ENCODE assay signal across 10 cellular contexts in the genomic region with DNA sequence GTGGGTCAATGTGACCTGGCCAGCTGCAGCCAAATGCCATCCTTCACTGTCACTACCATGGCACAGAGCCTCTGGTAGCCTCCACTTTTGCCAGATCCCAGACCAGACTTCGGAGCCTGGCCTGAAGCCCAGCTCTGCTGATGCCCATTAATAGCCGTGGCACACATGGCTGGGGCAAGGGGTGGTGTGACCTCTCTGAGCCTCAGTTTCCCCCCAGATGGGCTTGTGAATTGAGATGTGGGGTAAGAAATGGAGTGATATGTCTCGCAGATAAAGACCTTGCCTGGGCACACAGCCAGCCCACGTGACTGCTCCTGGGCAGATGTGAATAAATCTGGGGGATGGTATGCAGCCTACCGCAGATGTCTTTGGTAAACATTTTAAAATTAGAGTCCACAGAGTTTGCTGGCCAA. TPM values are rescaled to one million over a fixed set of nuclear protein-coding genes. Genes with fewer than 3 reads are reported as not detected.
DNase-seq lines count a peak whose midpoint lies in the region; ATAC-seq and TF ChIP-seq lines count a peak whose summit lies in the region.
"Had no signal": no experiment of that assay in that cellular context is flagged by ENCODE, and none has a peak within 500 bp of the region (broad histone marks: within the 10 kb centered on the region; RNA-seq: fewer than 3 reads in every experiment).

No MANE protein-coding gene starts in this region.

- no peaks in the 10 kb centered on the region for H3K36me3 ChIP-seq in neural progenitor cell

- H3K4me3 ChIP-seq in neural progenitor cell: no peak overlapping the region

- no peak overlapping the region for H2AFZ ChIP-seq in neural progenitor cell (replicated peaks)

- DNase-seq in AG09319 (ENCODE audit: extremely low read depth, low read depth) (peak; percentile 39), COLO668 (lab: John Stamatoyannopoulos, UW; ENCODE audit: unreplicated experiment) (peak; percentile 42), iris pigment epithelial cell (ENCODE audit: low read depth) (peak; percentile 62), neural progenitor cell (ENCODE audit: low spot score) (no peak)
- no peak for DNase-seq in stimulated activated CD4-positive, alpha-beta T cell treated with anti-CD3 and anti-CD28 coated beads, Interleukin-4, amount 100 ng/mL, for 24 hours
- DNase-seq: endodermal cell had no signal

- H3K27ac ChIP-seq in neural progenitor cell: no peak overlapping the region

- ATAC-seq in SK-N-SH treated with all-trans-retinoic acid at 6 μM for 48 hours (peak; percentile 80), GM21576 (IDR thresholded peaks at IDR 0.05; ENCODE audit: unreplicated experiment) (no peak), GM18870 (IDR thresholded peaks at IDR 0.05; ENCODE audit: unreplicated experiment) (no peak)
- ATAC-seq: sciatic nerve had no signal

- H3K9me3 Mint-ChIP-seq in neural progenitor cell: no peaks in the 10 kb centered on the region
- H3K9me3 Mint-ChIP-seq: endodermal cell had no signal

- no peaks in the 10 kb centered on the region for H3K4me1 ChIP-seq in neural progenitor cell

- H3K9me3 ChIP-seq in neural progenitor cell (ENCODE audit: low read depth): no peaks in the 10 kb centered on the region

- H3K9ac ChIP-seq in neural progenitor cell: no peak overlapping the region

- no peaks in the 10 kb centered on the region for H4K20me1 ChIP-seq in neural progenitor cell (ENCODE audit: low read depth)

- peaks cover 5% of the 10 kb centered on the region for H3K27me3 Mint-ChIP-seq in neural progenitor cell (ENCODE audit: insufficient read depth, low read depth)

- no peak overlapping the region for H3K27ac Mint-ChIP-seq in neural progenitor cell
- H3K27ac Mint-ChIP-seq: endodermal cell had no signal

- H3K79me2 ChIP-seq in neural progenitor cell (ENCODE audit: low read depth): no peaks in the 10 kb centered on the region

- no peaks in the 10 kb centered on the region for H3K4me1 Mint-ChIP-seq in neural progenitor cell

- H3K36me3 Mint-ChIP-seq in neural progenitor cell: no peaks in the 10 kb centered on the region

- TF ChIP-seq CTCF in AG09319 (IDR thresholded peaks at IDR 0.05; ENCODE audit: low read depth, low read length) (no peak), neural progenitor cell (IDR thresholded peaks at IDR 0.05) (no peak)

- H3K27me3 ChIP-seq in neural progenitor cell: no peaks in the 10 kb centered on the region

- no peak overlapping the region for H3K4me2 ChIP-seq in neural progenitor cell

- no peaks in the 10 kb centered on the region for H3F3A ChIP-seq in neural progenitor cell (ENCODE audit: low read depth)

- no peak overlapping the region for H3K4me3 Mint-ChIP-seq in neural progenitor cell
- H3K4me3 Mint-ChIP-seq: endodermal cell had no signal

TF ChIP-seq in SK-N-SH treated with all-trans-retinoic acid at 6 μM for 48 hours, 23 proteins besides CTCF, POLR2A, EP300 and RAD21:
- TF ChIP-seq, protein P1, sequence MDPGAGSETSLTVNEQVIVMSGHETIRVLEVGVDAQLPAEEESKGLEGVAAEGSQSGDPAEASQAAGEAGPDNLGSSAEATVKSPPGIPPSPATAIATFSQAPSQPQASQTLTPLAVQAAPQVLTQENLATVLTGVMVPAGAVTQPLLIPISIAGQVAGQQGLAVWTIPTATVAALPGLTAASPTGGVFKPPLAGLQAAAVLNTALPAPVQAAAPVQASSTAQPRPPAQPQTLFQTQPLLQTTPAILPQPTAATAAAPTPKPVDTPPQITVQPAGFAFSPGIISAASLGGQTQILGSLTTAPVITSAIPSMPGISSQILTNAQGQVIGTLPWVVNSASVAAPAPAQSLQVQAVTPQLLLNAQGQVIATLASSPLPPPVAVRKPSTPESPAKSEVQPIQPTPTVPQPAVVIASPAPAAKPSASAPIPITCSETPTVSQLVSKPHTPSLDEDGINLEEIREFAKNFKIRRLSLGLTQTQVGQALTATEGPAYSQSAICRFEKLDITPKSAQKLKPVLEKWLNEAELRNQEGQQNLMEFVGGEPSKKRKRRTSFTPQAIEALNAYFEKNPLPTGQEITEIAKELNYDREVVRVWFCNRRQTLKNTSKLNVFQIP (CRISPR knock-in tag; IDR thresholded peaks at IDR 0.05; ENCODE audit: borderline replicate concordance, low read depth): no peak
- no peak for TF ChIP-seq TOX (CRISPR knock-in tag; IDR thresholded peaks at IDR 0.05; ENCODE audit: borderline replicate concordance)
- no peak for TF ChIP-seq ZNF565 (CRISPR knock-in tag; conservative IDR thresholded peaks at IDR 0.05; ENCODE audit: low read depth)
- TF ChIP-seq PPARA (CRISPR knock-in tag; IDR thresholded peaks at IDR 0.05; ENCODE audit: borderline replicate concordance): no peak
- peak; percentile 57 for TF ChIP-seq TCF4 (CRISPR knock-in tag; IDR thresholded peaks at IDR 0.05; ENCODE audit: borderline replicate concordance)
- TF ChIP-seq CREB5 (CRISPR knock-in tag; IDR thresholded peaks at IDR 0.05; ENCODE audit: low read depth): no peak
- TF ChIP-seq ESRRG (CRISPR knock-in tag; IDR thresholded peaks at IDR 0.05): no peak
- TF ChIP-seq, protein P2, sequence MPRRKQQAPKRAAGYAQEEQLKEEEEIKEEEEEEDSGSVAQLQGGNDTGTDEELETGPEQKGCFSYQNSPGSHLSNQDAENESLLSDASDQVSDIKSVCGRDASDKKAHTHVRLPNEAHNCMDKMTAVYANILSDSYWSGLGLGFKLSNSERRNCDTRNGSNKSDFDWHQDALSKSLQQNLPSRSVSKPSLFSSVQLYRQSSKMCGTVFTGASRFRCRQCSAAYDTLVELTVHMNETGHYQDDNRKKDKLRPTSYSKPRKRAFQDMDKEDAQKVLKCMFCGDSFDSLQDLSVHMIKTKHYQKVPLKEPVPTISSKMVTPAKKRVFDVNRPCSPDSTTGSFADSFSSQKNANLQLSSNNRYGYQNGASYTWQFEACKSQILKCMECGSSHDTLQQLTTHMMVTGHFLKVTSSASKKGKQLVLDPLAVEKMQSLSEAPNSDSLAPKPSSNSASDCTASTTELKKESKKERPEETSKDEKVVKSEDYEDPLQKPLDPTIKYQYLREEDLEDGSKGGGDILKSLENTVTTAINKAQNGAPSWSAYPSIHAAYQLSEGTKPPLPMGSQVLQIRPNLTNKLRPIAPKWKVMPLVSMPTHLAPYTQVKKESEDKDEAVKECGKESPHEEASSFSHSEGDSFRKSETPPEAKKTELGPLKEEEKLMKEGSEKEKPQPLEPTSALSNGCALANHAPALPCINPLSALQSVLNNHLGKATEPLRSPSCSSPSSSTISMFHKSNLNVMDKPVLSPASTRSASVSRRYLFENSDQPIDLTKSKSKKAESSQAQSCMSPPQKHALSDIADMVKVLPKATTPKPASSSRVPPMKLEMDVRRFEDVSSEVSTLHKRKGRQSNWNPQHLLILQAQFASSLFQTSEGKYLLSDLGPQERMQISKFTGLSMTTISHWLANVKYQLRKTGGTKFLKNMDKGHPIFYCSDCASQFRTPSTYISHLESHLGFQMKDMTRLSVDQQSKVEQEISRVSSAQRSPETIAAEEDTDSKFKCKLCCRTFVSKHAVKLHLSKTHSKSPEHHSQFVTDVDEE (CRISPR knock-in tag; IDR thresholded peaks at IDR 0.05): peak; percentile 58; the same call in 1 of the 2 replicates
- TF ChIP-seq RARB (CRISPR knock-in tag; IDR thresholded peaks at IDR 0.05): no peak
- TF ChIP-seq BACH2 (CRISPR knock-in tag; IDR thresholded peaks at IDR 0.05; ENCODE audit: borderline replicate concordance): no peak
- no peak for TF ChIP-seq GLIS3 (CRISPR knock-in tag; IDR thresholded peaks at IDR 0.05)
- TF ChIP-seq ISL1 (CRISPR knock-in tag; IDR thresholded peaks at IDR 0.05): no peak
- TF ChIP-seq PATZ1 (CRISPR knock-in tag; IDR thresholded peaks at IDR 0.05; ENCODE audit: borderline replicate concordance): no peak
TF ChIP-seq in SK-N-SH treated with all-trans-retinoic acid at 6 μM for 48 hours: peak in this region for 2.

RNA-seq across cellular contexts. Expression of gene SUSD3, which starts 13.9 kb away (rescaled TPM):
- 1.8 TPM in 1 of 2 replicates, not detected in the other for total RNA-seq in neural progenitor cell (ENCODE audit: low replicate concordance)

RNA-seq across cellular contexts. Expression of gene CARD19, which starts 23.6 kb away (rescaled TPM):
- total RNA-seq in neural progenitor cell (ENCODE audit: low replicate concordance): 12.3 and 33.4 TPM in 2 replicates

Comparison
In these comparisons a context has a peak if more than half of its experiments do, and no peak if none do; other contexts are left out.
1. DNase-seq: peak in AG09319 (single experiment), COLO668 (single experiment) and iris pigment epithelial cell (single experiment); none in neural progenitor cell (single experiment) and stimulated activated CD4-positive, alpha-beta T cell treated with anti-CD3 and anti-CD28 coated beads, Interleukin-4, amount 100 ng/mL, for 24 hours (single experiment).